1 cellular context compared by ENCODE assay signal in genomic region chr11:129374081-129374992, GRCh38.
TF ChIP-seq lines count a peak whose summit lies in the region.

No MANE protein-coding gene starts in this region.

TF ChIP-seq in HEK293, 187 proteins besides CTCF, POLR2A, EP300 and RAD21 (continued from another document):
- TF ChIP-seq PATZ1 (tag by site-specific recombination; IDR thresholded peaks at IDR 0.05) (0 out of 2 replicates have a peak, but pooled peaks have one; percentile 28), ZNF449 (tag by site-specific recombination; IDR thresholded peaks at IDR 0.05) (peak; percentile 8; the same call in 1 of the 2 replicates), ZNF785 (tag by site-specific recombination; IDR thresholded peaks at IDR 0.05) (no peak), PRDM10 (tag by site-specific recombination; IDR thresholded peaks at IDR 0.05) (no peak), ZBTB11 (tag by site-specific recombination; conservative IDR thresholded peaks at IDR 0.05; ENCODE audit: low read depth) (peak; percentile 38; the same call in 1 of the 2 replicates), ZBTB8A (tag by site-specific recombination; IDR thresholded peaks at IDR 0.05) (peak; percentile 96), ZBTB48 (tag by site-specific recombination; IDR thresholded peaks at IDR 0.05) (peak; percentile 58; the same call in 1 of the 2 replicates)
TF ChIP-seq in HEK293: peak in this region for 13.
